ENCODE assay signal across 8 cellular contexts in the genomic region with DNA sequence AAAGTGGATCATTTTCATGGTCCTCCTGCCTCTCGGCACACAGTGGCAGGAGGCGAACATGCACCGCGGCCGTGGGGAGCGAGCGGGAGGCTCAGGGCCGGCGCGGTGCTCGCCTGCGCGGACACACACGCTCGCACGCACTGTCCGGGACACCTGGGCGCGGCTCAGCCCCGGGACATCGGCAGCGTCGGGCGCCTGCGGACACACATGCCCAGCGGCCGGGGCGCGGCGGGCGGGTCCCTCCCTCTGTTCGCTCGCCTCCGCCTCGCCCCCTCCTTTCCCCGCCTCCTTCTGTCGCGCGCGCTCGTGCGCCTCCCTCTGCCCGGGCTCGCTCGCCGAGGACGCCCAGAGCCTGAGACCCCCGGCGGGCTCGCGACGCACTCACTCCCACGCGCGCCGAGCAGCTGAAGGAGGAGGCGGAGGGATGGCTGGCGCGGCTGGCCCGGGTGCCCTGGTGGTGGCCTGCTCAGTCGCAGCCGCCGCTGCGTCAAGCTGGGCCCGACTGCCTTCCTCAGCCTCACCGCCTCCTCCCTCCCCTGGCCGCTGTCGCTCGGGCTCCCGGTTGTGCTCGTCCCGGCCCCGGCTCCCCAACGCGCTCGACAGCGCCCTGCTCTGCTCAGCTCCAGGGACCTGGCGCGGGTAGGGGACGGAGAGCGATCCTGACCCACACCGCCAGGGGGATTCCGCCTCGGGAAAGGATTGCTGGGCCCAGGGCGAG. TPM values are rescaled to one million over a fixed set of nuclear protein-coding genes. Genes with fewer than 3 reads are reported as not detected.
DNase-seq lines count a peak whose midpoint lies in the region; ATAC-seq and TF ChIP-seq lines count a peak whose summit lies in the region.

Gene FRMD3 (minus strand): TSS at position 230 of the 718 bp plus-strand sequence. CDS start 170 bp downstream, at position 60.

- CTCF ChIA-PET in activated CD4-positive, alpha-beta memory T cell treated with anti-CD3 and anti-CD28 coated beads for 36 hours (lab: Charles Lee) = interaction anchor here (1.6 to 5.0 kb wide), 2 partner anchors 86 to 204 kb away, joined by 3 to 28 read pairs; no protein-coding TSS in a partner anchor
- CTCF ChIA-PET in naive thymus-derived CD4-positive, alpha-beta T cell (lab: Charles Lee) = no interaction called here

- in situ Hi-C loops in HAP-1 (cut with MboI; ENCODE audit: low sequenced_read_pairs) = no loop called here

- no peaks in the 10 kb centered on the region for H3K9me3 Mint-ChIP-seq in activated CD4-positive, alpha-beta memory T cell treated with anti-CD3 and anti-CD28 coated beads for 36 hours
- H3K9me3 Mint-ChIP-seq in naive thymus-derived CD4-positive, alpha-beta T cell = peaks cover 0 to 3% (median 0%) of the 10 kb centered on the region in 11 donors

- H3K36me3 ChIP-seq in HAP-1 (replicated peaks) (no peaks in the 10 kb centered on the region), tibial artery (no peaks in the 10 kb centered on the region)
- H3K36me3 ChIP-seq in naive thymus-derived CD4-positive, alpha-beta T cell (ENCODE audit: control insufficient read depth in 2 of 3, insufficient read depth in 3 of 3, low read length in 3 of 3) = no peaks in the 10 kb centered on the region

- intact Hi-C loops in activated CD4-positive, alpha-beta memory T cell treated with anti-CD3 and anti-CD28 coated beads for 36 hours (cut with micrococcal nuclease) = no loop called here
- intact Hi-C loops in naive thymus-derived CD4-positive, alpha-beta T cell (cut with micrococcal nuclease) = no loop called here
- intact Hi-C loops in tibial artery (cut with DNase I; ENCODE audit: low total_unique reads) = loop anchor here (2.0 kb wide), 1 partner anchor 202 kb away; no protein-coding TSS in a partner anchor

- peak; percentile 70 for TF ChIP-seq CTCF in fibroblast of villous mesenchyme (IDR thresholded peaks at IDR 0.05; ENCODE audit: insufficient read depth, low read depth, low read length)
- peak; percentile 76 to 79 for TF ChIP-seq CTCF in tibial artery (IDR thresholded peaks at IDR 0.05)

- no peaks in the 10 kb centered on the region for H3K4me1 ChIP-seq in HAP-1
- no peaks in the 10 kb centered on the region for H3K4me1 ChIP-seq in naive thymus-derived CD4-positive, alpha-beta T cell (ENCODE audit: control insufficient read depth in 2 of 2, insufficient read depth in 2 of 2, low read length in 2 of 2)
- H3K4me1 ChIP-seq in tibial artery = peaks cover 0 to 24% (median 17%) of the 10 kb centered on the region in 4 donors

- H3K27ac Mint-ChIP-seq in activated CD4-positive, alpha-beta memory T cell treated with anti-CD3 and anti-CD28 coated beads for 36 hours = no peak within 1 kb of the TSS
- no peak within 1 kb of the TSS for H3K27ac Mint-ChIP-seq in naive thymus-derived CD4-positive, alpha-beta T cell

- H3K27me3 Mint-ChIP-seq in activated CD4-positive, alpha-beta memory T cell treated with anti-CD3 and anti-CD28 coated beads for 36 hours = peaks cover 21% of the 10 kb centered on the region
- H3K27me3 Mint-ChIP-seq in naive thymus-derived CD4-positive, alpha-beta T cell = peaks cover 22 to 58% (median 41%) of the 10 kb centered on the region in 5 donors

- H3K27me3 ChIP-seq in HAP-1 (ENCODE audit: low read depth) (peaks cover 12% of the 10 kb centered on the region), tibial artery (peaks cover 0 to 4% of the 10 kb centered on the region in 2 donors)
- no peaks in the 10 kb centered on the region for H3K27me3 ChIP-seq in naive thymus-derived CD4-positive, alpha-beta T cell (ENCODE audit: control insufficient read depth in 2 of 2, insufficient read depth in 2 of 2, low read length in 2 of 2)

- DNase-seq in DMS79 treated with DMSO at 0.1 percent for 48 hours (lab: John Stamatoyannopoulos, UW) (peak; percentile 48), HAP-1 (ENCODE audit: low spot score in 2 of 2) (peak in 1 of 2 experiments; percentile 68), NCI-H2107 (lab: John Stamatoyannopoulos, UW) (peak; percentile 85), fibroblast of villous mesenchyme (ENCODE audit: low read depth) (peak; percentile 64), tibial artery (peak; percentile 72 to 86), GM19240 (ENCODE audit: insufficient read length, low spot score) (no peak)
- DNase-seq in activated CD4-positive, alpha-beta memory T cell treated with anti-CD3 and anti-CD28 coated beads for 36 hours = peak; percentile 35
- DNase-seq in naive thymus-derived CD4-positive, alpha-beta T cell = peak in 2 of 9 donors; percentile 24 to 25

- POLR2A ChIA-PET in activated CD4-positive, alpha-beta memory T cell treated with anti-CD3 and anti-CD28 coated beads for 36 hours (lab: Charles Lee) = no interaction called here
- POLR2A ChIA-PET in naive thymus-derived CD4-positive, alpha-beta T cell (lab: Charles Lee) = no interaction called here

- peak within 1 kb of the TSS; percentile 8 for H3K4me3 Mint-ChIP-seq in activated CD4-positive, alpha-beta memory T cell treated with anti-CD3 and anti-CD28 coated beads for 36 hours
- H3K4me3 Mint-ChIP-seq in naive thymus-derived CD4-positive, alpha-beta T cell = peak within 1 kb of the TSS in 6 of 10 donors; percentile 17 to 64 (median 40)

- no peaks in the 10 kb centered on the region for H3K36me3 Mint-ChIP-seq in activated CD4-positive, alpha-beta memory T cell treated with anti-CD3 and anti-CD28 coated beads for 36 hours
- peaks cover 0 to 14% (median 8%) of the 10 kb centered on the region in 5 donors for H3K36me3 Mint-ChIP-seq in naive thymus-derived CD4-positive, alpha-beta T cell

- H3K9me3 ChIP-seq in HAP-1 (no peaks in the 10 kb centered on the region; the same call in 1 of the 2 replicates), tibial artery (no peaks in the 10 kb centered on the region)
- no peaks in the 10 kb centered on the region for H3K9me3 ChIP-seq in naive thymus-derived CD4-positive, alpha-beta T cell (ENCODE audit: control insufficient read depth in 2 of 3, low read length in 3 of 3)

- peak; percentile 87 for ATAC-seq in naive thymus-derived CD4-positive, alpha-beta T cell

- H3K4me3 ChIP-seq in HAP-1 (peak within 1 kb of the TSS; percentile 23), fibroblast of villous mesenchyme (ENCODE audit: low read depth, low read length) (peak within 1 kb of the TSS; percentile 53), tibial artery (peak within 1 kb of the TSS; percentile 54 to 76)
- no peak within 1 kb of the TSS for H3K4me3 ChIP-seq in naive thymus-derived CD4-positive, alpha-beta T cell (ENCODE audit: low read length)

- peaks cover 6% of the 10 kb centered on the region for H3K4me1 Mint-ChIP-seq in activated CD4-positive, alpha-beta memory T cell treated with anti-CD3 and anti-CD28 coated beads for 36 hours (ENCODE audit: low read depth)
- H3K4me1 Mint-ChIP-seq in naive thymus-derived CD4-positive, alpha-beta T cell = peaks cover 0 to 6% (median 0%) of the 10 kb centered on the region in 7 donors

- no peak within 1 kb of the TSS for H3K27ac ChIP-seq in naive thymus-derived CD4-positive, alpha-beta T cell (ENCODE audit: low read depth, low read length)
- H3K27ac ChIP-seq in tibial artery = peak within 1 kb of the TSS; percentile 53 to 59

RNA-seq across cellular contexts. Expression of gene FRMD3, which starts in this region (rescaled TPM):
- total RNA-seq in activated CD4-positive, alpha-beta memory T cell treated with anti-CD3 and anti-CD28 coated beads for 36 hours = under 1 TPM; 0.27 to 0.62 TPM
- total RNA-seq in fibroblast of villous mesenchyme = 0.64 and 0.86 TPM in 2 replicates
- 1 to 10 TPM in 2 of 5 experiments, under 1 TPM in 3; 0.85 to 2.5 (median 0.92) TPM for total RNA-seq in naive thymus-derived CD4-positive, alpha-beta T cell
- 1 to 10 TPM in 1 of 2 donors, not detected in 1; 1.1 TPM for polyA plus RNA-seq in naive thymus-derived CD4-positive, alpha-beta T cell

Comparison
In these comparisons a context has a peak if more than half of its experiments do, and no peak if none do; other contexts are left out.
1. Peak in DNase-seq in activated CD4-positive, alpha-beta memory T cell treated with anti-CD3 and anti-CD28 coated beads for 36 hours; RNA of the gene not detected or under 1 TPM.
2. Peak in DNase-seq and H3K4me3 ChIP-seq in fibroblast of villous mesenchyme; RNA of the gene not detected or under 1 TPM.